14 cellular contexts compared by ENCODE assay signal in the genomic region with DNA sequence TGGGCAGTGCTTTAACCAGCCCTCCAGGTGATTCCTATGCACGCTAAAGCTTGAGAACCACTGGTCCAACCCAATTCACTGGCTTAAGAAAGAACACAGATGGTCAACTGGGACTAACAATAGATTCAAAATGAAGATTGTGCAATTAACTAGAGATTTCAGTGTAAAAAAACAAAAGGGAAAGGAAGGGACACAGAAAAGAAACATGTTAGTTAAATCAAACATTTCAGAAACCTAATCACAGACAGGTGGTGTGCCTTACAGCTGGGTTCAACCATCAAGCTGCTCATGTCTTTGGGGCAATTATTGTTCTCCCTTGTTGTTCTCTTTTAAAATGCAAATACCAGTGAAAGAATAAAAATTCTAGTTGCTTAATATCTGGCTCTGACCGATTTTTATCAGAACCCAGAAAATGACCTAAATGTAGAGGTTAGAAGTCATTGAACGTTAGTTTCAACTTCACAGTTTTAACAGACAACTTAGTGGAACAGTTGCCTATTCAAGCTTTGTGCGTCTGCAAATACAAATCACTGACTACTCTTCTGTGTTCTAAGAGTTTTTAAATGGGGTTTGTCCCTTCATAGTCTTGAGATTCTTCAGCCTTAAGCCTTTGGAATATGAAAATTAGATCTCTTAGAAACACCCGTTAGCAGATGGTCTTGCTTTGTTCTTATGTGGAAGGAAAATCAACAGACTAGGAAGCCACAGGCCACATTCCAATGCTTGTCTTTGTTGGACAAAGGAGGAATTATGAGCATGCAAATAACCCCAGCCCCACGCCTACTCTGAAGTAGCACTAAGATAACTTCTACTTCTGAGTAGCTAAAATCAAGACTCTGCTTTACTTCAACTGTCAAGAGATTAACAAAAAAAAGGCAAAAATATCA.
A peak's percentile ranks its signal among the peaks of the same experiment; 100 is the strongest.
DNase-seq lines count a peak whose midpoint lies in the region; ATAC-seq and TF ChIP-seq lines count a peak whose summit lies in the region.
"Had no signal": no experiment of that assay in that cellular context is flagged by ENCODE, and none has a peak within 500 bp of the region (broad histone marks: within the 10 kb centered on the region; RNA-seq: fewer than 3 reads in every experiment).

No MANE protein-coding gene starts in this region.

- H3K9me3 Mint-ChIP-seq in stimulated activated effector memory CD8-positive, alpha-beta T cell treated with anti-CD3 and anti-CD28 coated beads, Interleukin-12 subunit alpha, Interleukin-12 subunit beta, amount 100 ng/mL, for 72 hours, result no peaks in the 10 kb centered on the region
- H3K9me3 Mint-ChIP-seq: activated naive CD4-positive, alpha-beta T cell treated with anti-CD3 and anti-CD28 coated beads, Interleukin-2, amount 50 U/mL, for 24 hours; dendritic cell treated with granulocyte-macrophage colony-stimulating factor and Interleukin-4, amounts not matched to agents 40 ng/mL and 50 ng/mL, for 4 days had no signal

- intact Hi-C loops in left ventricle myocardium inferior (cut with micrococcal nuclease) (no loop called here), lower leg skin (cut with DNase I; ENCODE audit: low total_unique reads) (no loop called here)

- no peak overlapping the region for H4K91ac ChIP-seq in neuronal stem cell (ENCODE audit: low read depth, low read length, poor library complexity)

- H3K27ac ChIP-seq in left ventricle myocardium inferior (replicated peaks), result peak overlapping the region; percentile 54
- peak overlapping the region; percentile 61 for H3K27ac ChIP-seq in neuronal stem cell (replicated peaks; ENCODE audit: low read length)

- no peak overlapping the region for H2AFZ ChIP-seq in neuronal stem cell (ENCODE audit: low read length)

- no peak overlapping the region for H2BK5ac ChIP-seq in neuronal stem cell (ENCODE audit: low read length)

- TF ChIP-seq CTCF in left ventricle myocardium inferior (IDR thresholded peaks at IDR 0.05; ENCODE audit: borderline replicate concordance) (no peak), GM13976 (IDR thresholded peaks at IDR 0.05; ENCODE audit: borderline replicate concordance, control extremely low read depth, extremely low read depth, insufficient read depth, missing control alignments) (no peak), lower leg skin (IDR thresholded peaks at IDR 0.05) (no peak)

- H3K36me3 ChIP-seq in adipocyte (ENCODE audit: control insufficient read depth, insufficient read depth, low read length, severe bottlenecking) (no peaks in the 10 kb centered on the region), left ventricle myocardium inferior (no peaks in the 10 kb centered on the region), neuronal stem cell (replicated peaks in 1 of 2; ENCODE audit: control insufficient read depth in 2 of 2, insufficient read depth in 2 of 2, low read length in 2 of 2) (no peaks in the 10 kb centered on the region)

- H3K9me3 ChIP-seq in adipocyte (ENCODE audit: control insufficient read depth, low read length), result no peaks in the 10 kb centered on the region
- no peaks in the 10 kb centered on the region for H3K9me3 ChIP-seq in left ventricle myocardium inferior (replicated peaks)
- H3K9me3 ChIP-seq in neuronal stem cell (replicated peaks in 1 of 2; ENCODE audit: control insufficient read depth in 2 of 2, insufficient read depth in 1 of 2, low read depth in 1 of 2, low read length in 2 of 2), result no peaks in the 10 kb centered on the region

- H4K8ac ChIP-seq in neuronal stem cell (ENCODE audit: low read depth, low read length), result no peak overlapping the region

- WGBS in neuronal stem cell (ENCODE audit: extremely low coverage in 2 of 2, insufficient read length in 2 of 2, insufficient replicate concordance in 1 of 2), 2 donors, result no CpG with 5 or more reads among the region's 6 CpGs
- 55 to 68% methylated on average over 6 of the region's 6 CpGs for WGBS in lower leg skin, 2 donors

- H3K4me1 Mint-ChIP-seq in stimulated activated effector memory CD8-positive, alpha-beta T cell treated with anti-CD3 and anti-CD28 coated beads, Interleukin-12 subunit alpha, Interleukin-12 subunit beta, amount 100 ng/mL, for 72 hours, result no peaks in the 10 kb centered on the region
- H3K4me1 Mint-ChIP-seq: activated naive CD4-positive, alpha-beta T cell treated with anti-CD3 and anti-CD28 coated beads, Interleukin-2, amount 50 U/mL, for 24 hours had no signal

- H2BK12ac ChIP-seq in neuronal stem cell (ENCODE audit: low read length), result no peak overlapping the region

- no peak for TF ChIP-seq POLR2A in lower leg skin (IDR thresholded peaks at IDR 0.05)

- H3K14ac ChIP-seq in neuronal stem cell (ENCODE audit: low read length), result no peak overlapping the region

- no peak overlapping the region for H2AK5ac ChIP-seq in neuronal stem cell (ENCODE audit: low read depth, low read length)

- DNase-seq in AG20443 (ENCODE audit: low spot score), result peak; percentile 48
- peak; percentile 34 for DNase-seq in adipocyte (ENCODE audit: low read depth)
- no peak for DNase-seq in left ventricle myocardium inferior
- DNase-seq in neuronal stem cell (ENCODE audit: low spot score), result peak; percentile 48
- no peak for DNase-seq in GM13976 (ENCODE audit: low spot score)
- DNase-seq in stimulated activated effector memory CD8-positive, alpha-beta T cell treated with anti-CD3 and anti-CD28 coated beads, Interleukin-12 subunit alpha, Interleukin-12 subunit beta, amount 100 ng/mL, for 72 hours (ENCODE audit: low spot score in 2 of 2), result no peak
- DNase-seq in lower leg skin (ENCODE audit: low spot score in 2 of 2), result no peak
- DNase-seq: NCI-H1105, NCI-H526 treated with DMSO at 0.1 percent for 48 hours, small intestine had no signal

- peaks cover 33% of the 10 kb centered on the region for H3K36me3 Mint-ChIP-seq in stimulated activated effector memory CD8-positive, alpha-beta T cell treated with anti-CD3 and anti-CD28 coated beads, Interleukin-12 subunit alpha, Interleukin-12 subunit beta, amount 100 ng/mL, for 72 hours
- H3K36me3 Mint-ChIP-seq: activated naive CD4-positive, alpha-beta T cell treated with anti-CD3 and anti-CD28 coated beads, Interleukin-2, amount 50 U/mL, for 24 hours had no signal

- H3K27ac Mint-ChIP-seq in stimulated activated effector memory CD8-positive, alpha-beta T cell treated with anti-CD3 and anti-CD28 coated beads, Interleukin-12 subunit alpha, Interleukin-12 subunit beta, amount 100 ng/mL, for 72 hours, result no peak overlapping the region
- H3K27ac Mint-ChIP-seq: activated naive CD4-positive, alpha-beta T cell treated with anti-CD3 and anti-CD28 coated beads, Interleukin-2, amount 50 U/mL, for 24 hours; dendritic cell treated with granulocyte-macrophage colony-stimulating factor and Interleukin-4, amounts not matched to agents 40 ng/mL and 50 ng/mL, for 4 days had no signal

- H3K4me3 ChIP-seq in adipocyte (ENCODE audit: low read length), result peak overlapping the region; percentile 54
- no peak overlapping the region for H3K4me3 ChIP-seq in left ventricle myocardium inferior
- H3K4me3 ChIP-seq in neuronal stem cell (ENCODE audit: low read length in 2 of 2), result no peak overlapping the region
- H3K4me3 ChIP-seq in lower leg skin (ENCODE audit: low read depth, poor library complexity, severe bottlenecking), result no peak overlapping the region
- H3K4me3 ChIP-seq: GM12878 had no signal

- H3K9ac ChIP-seq in adipocyte (ENCODE audit: low read length) (peak overlapping the region; percentile 52), neuronal stem cell (ENCODE audit: low read depth, low read length, poor library complexity) (no peak overlapping the region)

- H3K27me3 ChIP-seq in adipocyte (replicated peaks; ENCODE audit: control insufficient read depth, insufficient read depth, low read length), result no peaks in the 10 kb centered on the region
- no peaks in the 10 kb centered on the region for H3K27me3 ChIP-seq in left ventricle myocardium inferior (ENCODE audit: low read depth)
- no peaks in the 10 kb centered on the region for H3K27me3 ChIP-seq in neuronal stem cell (ENCODE audit: control insufficient read depth in 3 of 3, insufficient read depth in 3 of 3, low read depth in 1 of 3, low read length in 3 of 3)

- H3K4me1 ChIP-seq in adipocyte (ENCODE audit: control insufficient read depth, insufficient read depth, low read length), result peaks cover 45% of the 10 kb centered on the region
- H3K4me1 ChIP-seq in left ventricle myocardium inferior, result peaks cover 4% of the 10 kb centered on the region
- H3K4me1 ChIP-seq in neuronal stem cell (ENCODE audit: control insufficient read depth in 2 of 2, insufficient read depth in 1 of 2, low read depth in 1 of 2, low read length in 2 of 2), result peaks cover 0 to 11% of the 10 kb centered on the region in 2 donors

- no peak for ATAC-seq in stimulated activated effector memory CD8-positive, alpha-beta T cell treated with anti-CD3 and anti-CD28 coated beads, Interleukin-12 subunit alpha, Interleukin-12 subunit beta, amount 100 ng/mL, for 72 hours
- no peak for ATAC-seq in HG03097 (IDR thresholded peaks at IDR 0.05; ENCODE audit: low FRiP score, unreplicated experiment)
- ATAC-seq: GM12878 had no signal

- H3K4me3 Mint-ChIP-seq in stimulated activated effector memory CD8-positive, alpha-beta T cell treated with anti-CD3 and anti-CD28 coated beads, Interleukin-12 subunit alpha, Interleukin-12 subunit beta, amount 100 ng/mL, for 72 hours, result no peak overlapping the region
- H3K4me3 Mint-ChIP-seq: activated naive CD4-positive, alpha-beta T cell treated with anti-CD3 and anti-CD28 coated beads, Interleukin-2, amount 50 U/mL, for 24 hours; dendritic cell treated with granulocyte-macrophage colony-stimulating factor and Interleukin-4, amounts not matched to agents 40 ng/mL and 50 ng/mL, for 4 days had no signal

- H3K4me2 ChIP-seq in neuronal stem cell (ENCODE audit: insufficient read depth, low read length, poor library complexity, severe bottlenecking), result no peak overlapping the region

- in situ Hi-C loops in GM13976 (cut with MboI; ENCODE audit: low sequenced_read_pairs, unreplicated experiment), result no loop called here

- H3K79me1 ChIP-seq in neuronal stem cell (ENCODE audit: low read depth, low read length), result no peaks in the 10 kb centered on the region

- no peak overlapping the region for H3K4ac ChIP-seq in neuronal stem cell (ENCODE audit: low read length)

- H2BK15ac ChIP-seq in neuronal stem cell (ENCODE audit: low read length), result no peak overlapping the region

- H2BK120ac ChIP-seq in neuronal stem cell (ENCODE audit: low read depth, low read length), result no peak overlapping the region

- no peak overlapping the region for H3K18ac ChIP-seq in neuronal stem cell (ENCODE audit: low read length)

- no peak overlapping the region for H3K23ac ChIP-seq in neuronal stem cell (ENCODE audit: low read depth, low read length, poor library complexity)

Comparison
In these comparisons a context has a peak if more than half of its experiments do, and no peak if none do; other contexts are left out.
1. DNase-seq: peak in AG20443 (single experiment), adipocyte (single experiment) and neuronal stem cell (single experiment); none in left ventricle myocardium inferior (single experiment), GM13976 (single experiment), stimulated activated effector memory CD8-positive, alpha-beta T cell treated with anti-CD3 and anti-CD28 coated beads, Interleukin-12 subunit alpha, Interleukin-12 subunit beta, amount 100 ng/mL, for 72 hours (0 of 2) and lower leg skin (0 of 2).